In genomic region chr16:19086322-19087199, GRCh38 we compare ENCODE assay signal across 1 cellular context.
TF ChIP-seq lines count a peak whose summit lies in the region.

No MANE protein-coding gene starts in this region.

TF ChIP-seq in K562, 482 proteins besides CTCF, POLR2A, EP300 and RAD21 (continued from another document and continues in another):
- TF ChIP-seq GTF3C2 (IDR thresholded peaks at IDR 0.05; ENCODE audit: borderline replicate concordance, extremely low read depth, insufficient read length) (no peak), COPS2 (conservative IDR thresholded peaks at IDR 0.05) (no peak), MBD2 (IDR thresholded peaks at IDR 0.05; ENCODE audit: borderline replicate concordance, low read depth) (no peak), BACH1 (tag; IDR thresholded peaks at IDR 0.05) (no peak), CBX3 (IDR thresholded peaks at IDR 0.05; ENCODE audit: borderline replicate concordance in 1 of 2, low read length in 2 of 2) (no peak), ZNF76 (CRISPR knock-in tag; IDR thresholded peaks at IDR 0.05; ENCODE audit: borderline replicate concordance) (no peak), TAF9B (IDR thresholded peaks at IDR 0.05; ENCODE audit: partially characterized antibody) (no peak), HDGF (IDR thresholded peaks at IDR 0.05) (no peak), ZNF584 (CRISPR knock-in tag; IDR thresholded peaks at IDR 0.05; ENCODE audit: low read depth) (no peak), RREB1 (CRISPR knock-in tag; IDR thresholded peaks at IDR 0.05) (no peak), HDAC3 (IDR thresholded peaks at IDR 0.05; ENCODE audit: borderline replicate concordance, partially characterized antibody) (no peak), FOXO4 (CRISPR knock-in tag; IDR thresholded peaks at IDR 0.05) (no peak), HOMEZ (CRISPR knock-in tag; IDR thresholded peaks at IDR 0.05) (no peak), CHD2 (IDR thresholded peaks at IDR 0.05; ENCODE audit: low read depth, low read length) (peak; percentile 94), SMARCB1 (IDR thresholded peaks at IDR 0.05; ENCODE audit: insufficient read length, low read depth) (no peak), ZNF121 (CRISPR knock-in tag; conservative IDR thresholded peaks at IDR 0.05) (0 out of 2 replicates have a peak, but pooled peaks have one; percentile 35), RB1 (IDR thresholded peaks at IDR 0.05; ENCODE audit: low read depth) (peak; percentile 92), SMARCA4 (IDR thresholded peaks at IDR 0.05) (no peak), ZBTB9 (CRISPR knock-in tag; IDR thresholded peaks at IDR 0.05) (0 out of 2 replicates have a peak, but pooled peaks have one; percentile 34), ZNF512 (tag; IDR thresholded peaks at IDR 0.05) (peak; percentile 56; the same call in 1 of the 2 replicates), ZNF644 (tag; IDR thresholded peaks at IDR 0.05; ENCODE audit: low read depth) (no peak), ZBTB12 (CRISPR knock-in tag; IDR thresholded peaks at IDR 0.05) (no peak), ATF2 (CRISPR knock-in tag; IDR thresholded peaks at IDR 0.05) (no peak), ZBTB49 (CRISPR knock-in tag; IDR thresholded peaks at IDR 0.05; ENCODE audit: borderline replicate concordance) (no peak), WHSC1 (IDR thresholded peaks at IDR 0.05; ENCODE audit: low read length) (no peak), AFF1 (IDR thresholded peaks at IDR 0.05; ENCODE audit: low read depth in 1 of 2, partially characterized antibody in 2 of 2) (no peak), THAP7 (CRISPR knock-in tag; IDR thresholded peaks at IDR 0.05) (no peak)
